Comparison of ENCODE assay signal across 8 cellular contexts in genomic region chr14:94689218-94689984, GRCh38.
DNase-seq lines count a peak whose midpoint lies in the region; ATAC-seq and TF ChIP-seq lines count a peak whose summit lies in the region.

No MANE protein-coding gene starts in this region.

- peaks cover 16% of the 10 kb centered on the region for H3K27me3 Mint-ChIP-seq in activated T-cell treated with anti-CD3 and anti-CD28 coated beads, Interleukin-2, amount 50 U/mL, for 4 hours (ENCODE audit: low read depth)

- H3K4me3 Mint-ChIP-seq in activated T-cell treated with anti-CD3 and anti-CD28 coated beads, Interleukin-2, amount 50 U/mL, for 4 hours = no peak overlapping the region

- H3K27me3 ChIP-seq in neural cell (ENCODE audit: insufficient read depth, low read depth, low read length) (no peaks in the 10 kb centered on the region), thoracic aorta (replicated peaks; ENCODE audit: insufficient read depth) (no peaks in the 10 kb centered on the region)

- no peaks in the 10 kb centered on the region for H3K9me3 ChIP-seq in HEK293 (ENCODE audit: control insufficient read depth, insufficient read depth, low read depth, low read length)
- no peaks in the 10 kb centered on the region for H3K9me3 ChIP-seq in neural cell (ENCODE audit: low read length)
- H3K9me3 ChIP-seq in thoracic aorta = no peaks in the 10 kb centered on the region

- no peak overlapping the region for H3K9ac ChIP-seq in neural cell (ENCODE audit: low read length)

- H3K36me3 Mint-ChIP-seq in activated T-cell treated with anti-CD3 and anti-CD28 coated beads, Interleukin-2, amount 50 U/mL, for 4 hours (ENCODE audit: insufficient read depth) = no peaks in the 10 kb centered on the region

- TF ChIP-seq RAD21 in neural cell (conservative IDR thresholded peaks at IDR 0.05) = peak; percentile 99

- no peaks in the 10 kb centered on the region for H3K79me2 ChIP-seq in neural cell (replicated peaks; ENCODE audit: insufficient read depth, low read length)

- no peaks in the 10 kb centered on the region for H4K20me1 ChIP-seq in neural cell (ENCODE audit: insufficient read depth)

- H3K9me3 Mint-ChIP-seq in activated T-cell treated with anti-CD3 and anti-CD28 coated beads, Interleukin-2, amount 50 U/mL, for 4 hours = no peaks in the 10 kb centered on the region

- H3K27ac ChIP-seq in HEK293 (ENCODE audit: extremely low read depth, low read depth, low read length) (no peak overlapping the region), neural cell (ENCODE audit: low read length) (no peak overlapping the region), thoracic aorta (no peak overlapping the region)

- DNase-seq in DMS79 (lab: John Stamatoyannopoulos, UW) (peak; percentile 9), NCI-H510A treated with DMSO at 0.1 percent for 48 hours (lab: John Stamatoyannopoulos, UW) (peak; percentile 40), fibroblast of peridontal ligament (ENCODE audit: extremely low read depth) (peak; percentile 44), thoracic aorta (ENCODE audit: low spot score) (no peak)
- DNase-seq in activated T-cell treated with anti-CD3 and anti-CD28 coated beads, Interleukin-2, amount 50 U/mL, for 4 hours = peak; percentile 15

- POLR2A ChIA-PET in HEK293 (lab: Yijun Ruan, JAX) = no interaction called here

- no peaks in the 10 kb centered on the region for H3F3A ChIP-seq in neural cell (ENCODE audit: insufficient read depth, low read length, poor library complexity, severe bottlenecking)

- no peaks in the 10 kb centered on the region for H3K4me1 ChIP-seq in HEK293 (ENCODE audit: control insufficient read depth, insufficient read depth, low read length)
- no peaks in the 10 kb centered on the region for H3K4me1 ChIP-seq in thoracic aorta (ENCODE audit: control insufficient read depth in 1 of 2, low read depth in 2 of 2)

- H3K4me1 Mint-ChIP-seq in activated T-cell treated with anti-CD3 and anti-CD28 coated beads, Interleukin-2, amount 50 U/mL, for 4 hours (ENCODE audit: low read depth) = no peaks in the 10 kb centered on the region

- peak; percentile 79 to 87 for ATAC-seq in activated T-cell treated with anti-CD3 and anti-CD28 coated beads, Interleukin-2, amount 50 U/mL, for 4 hours
- peak; percentile 67 for ATAC-seq in thoracic aorta (ENCODE audit: insufficient number of reproducible peaks, low FRiP score, low read depth)
- ATAC-seq in HG02973 (IDR thresholded peaks at IDR 0.05; ENCODE audit: unreplicated experiment) = no peak

- no peak overlapping the region for H2AFZ ChIP-seq in neural cell (ENCODE audit: low read depth, low read length)

- TF ChIP-seq CTCF in HEK293 (tag by site-specific recombination; IDR thresholded peaks at IDR 0.05) (peak; percentile 89), neural cell (IDR thresholded peaks at IDR 0.05; ENCODE audit: poor library complexity, severe bottlenecking) (peak; percentile 99), thoracic aorta (IDR thresholded peaks at IDR 0.05) (peak; percentile 97)

- no peak overlapping the region for H3K4me3 ChIP-seq in HEK293 (ENCODE audit: low read depth, low read length)
- H3K4me3 ChIP-seq in neural cell (ENCODE audit: low read length) = no peak overlapping the region
- peak overlapping the region; percentile 55 for H3K4me3 ChIP-seq in thoracic aorta

- H3K4me2 ChIP-seq in neural cell (ENCODE audit: low read length) = no peak overlapping the region

- no peak for TF ChIP-seq EP300 in neural cell (conservative IDR thresholded peaks at IDR 0.05; ENCODE audit: poor library complexity, severe bottlenecking)

- H3K36me3 ChIP-seq in HEK293 (ENCODE audit: control insufficient read depth in 2 of 2, insufficient read depth in 1 of 2, low read length in 2 of 2) (no peaks in the 10 kb centered on the region), neural cell (ENCODE audit: insufficient read depth, low read length) (no peaks in the 10 kb centered on the region), thoracic aorta (no peaks in the 10 kb centered on the region)

- CTCF ChIA-PET in HEK293 (lab: Yijun Ruan, JAX) = interaction anchor here (0.5 to 4.6 kb wide), 28 partner anchors 9 to 1074 kb away, joined by 3 to 33 read pairs (median 4); no protein-coding TSS in a partner anchor

- no peaks in the 10 kb centered on the region for H3K9me2 ChIP-seq in neural cell (ENCODE audit: insufficient read depth, low read length)

TF ChIP-seq in HEK293, 187 proteins besides CTCF, POLR2A, EP300 and RAD21 (continues in another document):
- TF ChIP-seq ZNF639 (tag by site-specific recombination; IDR thresholded peaks at IDR 0.05) = no peak
- peak; percentile 80 for TF ChIP-seq ZBTB48 (tag by site-specific recombination; IDR thresholded peaks at IDR 0.05)
- no peak for TF ChIP-seq ZNF473 (tag by site-specific recombination; IDR thresholded peaks at IDR 0.05)

TF ChIP-seq in neural cell, 6 proteins besides CTCF, POLR2A, EP300 and RAD21:
- no peak for TF ChIP-seq EZH2 (IDR thresholded peaks at IDR 0.05; ENCODE audit: borderline replicate concordance, insufficient read depth, low read length, poor library complexity, severe bottlenecking)
- TF ChIP-seq POLR2AphosphoS5 (IDR thresholded peaks at IDR 0.05) = no peak
- no peak for TF ChIP-seq REST (IDR thresholded peaks at IDR 0.05; ENCODE audit: borderline replicate concordance)
- TF ChIP-seq SMC3 (conservative IDR thresholded peaks at IDR 0.05; ENCODE audit: poor library complexity) = peak; percentile 99
- TF ChIP-seq TAF1 (IDR thresholded peaks at IDR 0.05; ENCODE audit: low read depth) = no peak
- peak; percentile 22 for TF ChIP-seq MXI1 (conservative IDR thresholded peaks at IDR 0.05; ENCODE audit: poor library complexity, severe bottlenecking)
